Comparison of ENCODE assay signal across 1 cellular context in genomic region chr20:50891138-50891537, GRCh38.
TF ChIP-seq lines count a peak whose summit lies in the region.

No MANE protein-coding gene starts in this region.

TF ChIP-seq in GM12878, 131 proteins besides CTCF, POLR2A, EP300 and RAD21:
- TF ChIP-seq BACH1 (IDR thresholded peaks at IDR 0.05; ENCODE audit: borderline replicate concordance) (no peak), CBFB (IDR thresholded peaks at IDR 0.05; ENCODE audit: low read depth) (0 out of 2 replicates have a peak, but pooled peaks have one; percentile 12)
